Comparison of ENCODE assay signal across 7 cellular contexts in genomic region chrX:40083979-40084359, GRCh38. TPM values are rescaled to one million over a fixed set of nuclear protein-coding genes. Genes with fewer than 3 reads are reported as not detected.
DNase-seq lines count a peak whose midpoint lies in the region; ATAC-seq and TF ChIP-seq lines count a peak whose summit lies in the region.

No MANE protein-coding gene starts in this region.

- TF ChIP-seq CTCF in spleen (IDR thresholded peaks at IDR 0.05 in 8 of 11, conservative IDR thresholded peaks at IDR 0.05 in 3 of 11): no peak

- no peak for ATAC-seq in GM18858 (IDR thresholded peaks at IDR 0.05; ENCODE audit: unreplicated experiment)

- H3K9me3 ChIP-seq in HUES64 (ENCODE audit: insufficient read depth, low read depth, low read length) (no peaks in the 10 kb centered on the region), iPS-20b (ENCODE audit: insufficient read depth, low read depth, low read length) (no peaks in the 10 kb centered on the region), spleen (no peaks in the 10 kb centered on the region)

- H3K36me3 ChIP-seq in HUES64 (ENCODE audit: insufficient read depth, low read length) (no peaks in the 10 kb centered on the region), iPS-20b (ENCODE audit: insufficient read depth, low read depth, low read length) (0 out of 2 replicates have a peak, but pooled peaks cover 7% of the 10 kb centered on the region), spleen (no peaks in the 10 kb centered on the region)

- in situ Hi-C loops in G401 (cut with HindIII; ENCODE audit: low sequenced_read_pairs): no loop called here

- DNase-seq in spleen (no peak), putamen (ENCODE audit: low spot score) (no peak), G401 (ENCODE audit: low spot score) (no peak)

- H3K9ac ChIP-seq in HUES64 (ENCODE audit: low read depth, low read length) (peak overlapping the region; percentile 31; the same call in 1 of the 2 replicates), iPS-20b (ENCODE audit: low read depth, low read length) (peak overlapping the region; percentile 32; the same call in 1 of the 2 replicates)

- no peak for TF ChIP-seq POLR2A in spleen (IDR thresholded peaks at IDR 0.05)

- H3K4me1 Mint-ChIP-seq in activated naive CD8-positive, alpha-beta T cell (ENCODE audit: low read depth): peaks cover 65% of the 10 kb centered on the region

- H3K27ac ChIP-seq in HUES64 (ENCODE audit: low read depth, low read length) (no peak overlapping the region), iPS-20b (ENCODE audit: low read length) (no peak overlapping the region), spleen (peak overlapping the region in 1 of 8 donors; percentile 39)

- no peaks in the 10 kb centered on the region for H3K27me3 Mint-ChIP-seq in activated naive CD8-positive, alpha-beta T cell

- H3K4me1 ChIP-seq in HUES64 (ENCODE audit: insufficient read depth, low read length) (peaks cover 63% of the 10 kb centered on the region), iPS-20b (ENCODE audit: insufficient read depth, low read length) (peaks cover 56% of the 10 kb centered on the region; the same call in 1 of the 2 replicates), spleen (peaks cover 0 to 85% (median 48%) of the 10 kb centered on the region in 6 donors)

- 5% methylated on average over 22 of the region's 26 CpGs for WGBS in HUES64
- 16 to 42% (median 21%) methylated on average over 19 to 26 of the region's 26 CpGs for WGBS in spleen, 5 donors

- H3K27me3 ChIP-seq in HUES64 (ENCODE audit: insufficient read depth, low read length) (peaks cover 45% of the 10 kb centered on the region), iPS-20b (ENCODE audit: insufficient read depth, low read length) (peaks cover 42% of the 10 kb centered on the region; the same call in 1 of the 2 replicates), spleen (replicated peaks in 1 of 7) (peaks cover 0 to 33% (median 3%) of the 10 kb centered on the region in 7 donors)

- intact Hi-C loops in spleen (cut with DNase I; ENCODE audit: low total_unique reads): no loop called here

- peak overlapping the region; percentile 76 for H3K4me3 Mint-ChIP-seq in activated naive CD8-positive, alpha-beta T cell

- H3K4me3 ChIP-seq in HUES64 (ENCODE audit: low read length): peak overlapping the region; percentile 51
- H3K4me3 ChIP-seq in iPS-20b (ENCODE audit: low read length): peak overlapping the region; percentile 60; the same call in 1 of the 2 replicates
- H3K4me3 ChIP-seq in spleen: peak overlapping the region; percentile 7 to 65 (median 24)

- peak overlapping the region; percentile 54 for H3K27ac Mint-ChIP-seq in activated naive CD8-positive, alpha-beta T cell

- H3K36me3 Mint-ChIP-seq in activated naive CD8-positive, alpha-beta T cell: no peaks in the 10 kb centered on the region

- H3K9me3 Mint-ChIP-seq in activated naive CD8-positive, alpha-beta T cell (ENCODE audit: low read depth): no peaks in the 10 kb centered on the region

RNA-seq across cellular contexts. Expression of gene BCOR, which starts 13.8 kb away (rescaled TPM):
- polyA plus RNA-seq in HUES64 (2013, experiment 1 of 2): 34.7 TPM
- 31.5 TPM for polyA plus RNA-seq in HUES64 (2013, experiment 2 of 2)
- total RNA-seq in spleen: 10 to 100 TPM; 26.1 to 38.6 (median 31.8) TPM
- polyA plus RNA-seq in spleen: 10 to 100 TPM in 1 of 3 donors, 1 to 10 TPM in 2; 8.3 to 13.1 (median 9.8) TPM
- 21.3 and 28.8 TPM in 2 replicates for total RNA-seq in G401 (2014; rRNA removed; shearing (Covaris generic))
